In genomic region chr22:37624876-37625275, GRCh38 we compare ENCODE assay signal across 17 cellular contexts. TPM values are rescaled to one million over a fixed set of nuclear protein-coding genes. Genes with fewer than 3 reads are reported as not detected.
DNase-seq lines count a peak whose midpoint lies in the region; ATAC-seq lines count a peak whose summit lies in the region.
"Had no signal": no experiment of that assay in that cellular context is flagged by ENCODE, and none has a peak within 500 bp of the region (broad histone marks: within the 10 kb centered on the region; RNA-seq: fewer than 3 reads in every experiment).

No MANE protein-coding gene starts in this region.

- H3K4me1 Mint-ChIP-seq in activated naive CD4-positive, alpha-beta T cell treated with anti-CD3 and anti-CD28 coated beads, Interleukin-2, amount 10 ng/mL, durations not matched to agents 7 days and 5 days: peaks cover 52% of the 10 kb centered on the region
- peaks cover 21% of the 10 kb centered on the region for H3K4me1 Mint-ChIP-seq in activated T-helper 17 cell treated with anti-CD3 and anti-CD28 coated beads, Interleukin-2, amount 50 U/mL, for 72 hours

- H2BK120ac ChIP-seq in mesenchymal stem cell (ENCODE audit: low read depth, low read length): no peak overlapping the region

- H4K8ac ChIP-seq in mesenchymal stem cell (ENCODE audit: low read length): peak overlapping the region; percentile 43

- CTCF ChIA-PET in activated naive CD4-positive, alpha-beta T cell treated with anti-CD3 and anti-CD28 coated beads, Interleukin-2, amount 10 ng/mL, durations not matched to agents 7 days and 5 days (lab: Charles Lee): interaction anchor here (1.1 to 28.2 kb wide), 6 partner anchors 9 to 51 kb away, joined by 3 to 506 read pairs (median 8); partner anchors contain the start of genes LGALS1, NOL12 and PDXP

- no peaks in the 10 kb centered on the region for H3K9me3 ChIP-seq in mesenchymal stem cell (ENCODE audit: control insufficient read depth, low read length)
- no peaks in the 10 kb centered on the region for H3K9me3 ChIP-seq in subcutaneous abdominal adipose tissue (ENCODE audit: control insufficient read depth in 5 of 5, low read length in 5 of 5)
- H3K9me3 ChIP-seq: left ventricle myocardium inferior, SJSA1 had no signal

- no peak overlapping the region for H2AFZ ChIP-seq in mesenchymal stem cell (ENCODE audit: low read depth, low read length)

- H3K4me2 ChIP-seq in mesenchymal stem cell (ENCODE audit: low read length, poor library complexity, severe bottlenecking): no peak overlapping the region

- H3K4me1 ChIP-seq in mesenchymal stem cell (ENCODE audit: control insufficient read depth, insufficient read depth, low read depth, low read length): peaks cover 38% of the 10 kb centered on the region
- H3K4me1 ChIP-seq in subcutaneous abdominal adipose tissue (ENCODE audit: control insufficient read depth in 5 of 5, insufficient read depth in 5 of 5, low read length in 5 of 5): peaks cover 6 to 44% (median 29%) of the 10 kb centered on the region in 5 donors
- H3K4me1 ChIP-seq: foreskin keratinocyte, SJSA1 had no signal

- H3K27ac ChIP-seq in mesenchymal stem cell (ENCODE audit: low read length, poor library complexity, severe bottlenecking) (no peak overlapping the region), subcutaneous abdominal adipose tissue (ENCODE audit: low read depth, low read length) (peak overlapping the region; percentile 85)
- H3K27ac ChIP-seq: foreskin keratinocyte, SJSA1 had no signal

- peak overlapping the region in 1 of 2 experiments; percentile 26 for H3K14ac ChIP-seq in mesenchymal stem cell (ENCODE audit: low read length in 2 of 2)

- no peak overlapping the region for H3K4me3 ChIP-seq in mesenchymal stem cell (ENCODE audit: insufficient read depth in 1 of 2, low read depth in 1 of 2, low read length in 2 of 2)
- no peak overlapping the region for H3K4me3 ChIP-seq in subcutaneous abdominal adipose tissue (ENCODE audit: low read depth in 1 of 5, low read length in 5 of 5)
- H3K4me3 ChIP-seq: left ventricle myocardium inferior, SJSA1 had no signal

- H2BK12ac ChIP-seq in mesenchymal stem cell (ENCODE audit: low read length in 2 of 2): peak overlapping the region in 1 of 2 experiments; percentile 9

- peaks cover 7% of the 10 kb centered on the region for H3K79me1 ChIP-seq in mesenchymal stem cell (replicated peaks; ENCODE audit: low read length, poor library complexity, severe bottlenecking)

- peaks cover 28% of the 10 kb centered on the region for H3K36me3 Mint-ChIP-seq in activated naive CD4-positive, alpha-beta T cell treated with anti-CD3 and anti-CD28 coated beads, Interleukin-2, amount 10 ng/mL, durations not matched to agents 7 days and 5 days
- H3K36me3 Mint-ChIP-seq in activated T-helper 17 cell treated with anti-CD3 and anti-CD28 coated beads, Interleukin-2, amount 50 U/mL, for 72 hours (ENCODE audit: low read depth): peaks cover 46% of the 10 kb centered on the region

- no peaks in the 10 kb centered on the region for H3K27me3 ChIP-seq in mesenchymal stem cell (ENCODE audit: control insufficient read depth in 1 of 2, insufficient read depth in 1 of 2, low read length in 2 of 2)
- no peaks in the 10 kb centered on the region for H3K27me3 ChIP-seq in subcutaneous abdominal adipose tissue (ENCODE audit: control insufficient read depth in 5 of 5, insufficient read depth in 4 of 5, low read length in 5 of 5)
- H3K27me3 ChIP-seq: foreskin keratinocyte, SJSA1 had no signal

- H2AK5ac ChIP-seq in mesenchymal stem cell (ENCODE audit: low read length, severe bottlenecking): peak overlapping the region; percentile 58

- 90% methylated on average over 7 of the region's 7 CpGs for WGBS in mesenchymal stem cell

- peak overlapping the region; percentile 73 for H3K27ac Mint-ChIP-seq in activated naive CD4-positive, alpha-beta T cell treated with anti-CD3 and anti-CD28 coated beads, Interleukin-2, amount 10 ng/mL, durations not matched to agents 7 days and 5 days
- H3K27ac Mint-ChIP-seq in activated T-helper 17 cell treated with anti-CD3 and anti-CD28 coated beads, Interleukin-2, amount 50 U/mL, for 72 hours: peak overlapping the region; percentile 91

- H3K9ac ChIP-seq in mesenchymal stem cell (ENCODE audit: low read length) (no peak overlapping the region), subcutaneous abdominal adipose tissue (ENCODE audit: low read length in 5 of 5) (peak overlapping the region in 2 of 5 donors; percentile 21 to 73)

- no peaks in the 10 kb centered on the region for H3K27me3 Mint-ChIP-seq in activated naive CD4-positive, alpha-beta T cell treated with anti-CD3 and anti-CD28 coated beads, Interleukin-2, amount 10 ng/mL, durations not matched to agents 7 days and 5 days
- H3K27me3 Mint-ChIP-seq in activated T-helper 17 cell treated with anti-CD3 and anti-CD28 coated beads, Interleukin-2, amount 50 U/mL, for 72 hours: no peaks in the 10 kb centered on the region

- ATAC-seq in activated T-helper 17 cell treated with anti-CD3 and anti-CD28 coated beads, Interleukin-2, amount 50 U/mL, for 72 hours (replicated peaks): no peak
- ATAC-seq: foreskin keratinocyte had no signal

- H2BK5ac ChIP-seq in mesenchymal stem cell (ENCODE audit: low read depth, low read length, poor library complexity, severe bottlenecking): no peak overlapping the region

- no peak for DNase-seq in activated naive CD4-positive, alpha-beta T cell treated with anti-CD3 and anti-CD28 coated beads, Interleukin-2, amount 10 ng/mL, durations not matched to agents 7 days and 5 days
- DNase-seq in activated naive CD4-positive, alpha-beta T cell treated with anti-CD3 and anti-CD28 coated beads, Interleukin-2, amount 50 U/mL, for 16 hours: no peak
- DNase-seq in mesenchymal stem cell: no peak
- DNase-seq in stimulated activated CD4-positive, alpha-beta T cell treated with anti-CD3 and anti-CD28 coated beads, Interleukin-4, amount 100 ng/mL, for 4 hours: no peak
- DNase-seq in stimulated activated CD4-positive, alpha-beta T cell treated with anti-CD3 and anti-CD28 coated beads, Interleukin-15, amount 100 ng/mL, for 24 hours: no peak
- DNase-seq in stimulated activated CD4-positive, alpha-beta T cell treated with anti-CD3 and anti-CD28 coated beads, Interleukin-4, amount 100 ng/mL, for 24 hours: no peak
- DNase-seq: foreskin keratinocyte; H9; left ventricle myocardium inferior; NCI-H1694; stimulated activated CD4-positive, alpha-beta T cell treated with anti-CD3 and anti-CD28 coated beads, Interleukin-4, amount 100 ng/mL, for 1 hour had no signal

- H3K36me3 ChIP-seq in mesenchymal stem cell (ENCODE audit: control insufficient read depth in 1 of 2, insufficient read depth in 2 of 2, low read depth in 1 of 2, low read length in 2 of 2): peaks cover 48 to 82% of the 10 kb centered on the region in 2 experiments
- H3K36me3 ChIP-seq in subcutaneous abdominal adipose tissue (ENCODE audit: control insufficient read depth in 5 of 5, insufficient read depth in 5 of 5, low read length in 5 of 5): peaks cover 0 to 72% (median 46%) of the 10 kb centered on the region in 5 donors

- no peak overlapping the region for H3K23ac ChIP-seq in mesenchymal stem cell (ENCODE audit: low read length in 2 of 2)

- H3K18ac ChIP-seq in mesenchymal stem cell (ENCODE audit: low read depth in 1 of 2, low read length in 2 of 2): no peak overlapping the region

- H3K4ac ChIP-seq in mesenchymal stem cell (ENCODE audit: low read depth in 1 of 2, low read length in 2 of 2): no peak overlapping the region

- H4K91ac ChIP-seq in mesenchymal stem cell (ENCODE audit: low read length): peak overlapping the region; percentile 52

- H3K4me3 Mint-ChIP-seq in activated naive CD4-positive, alpha-beta T cell treated with anti-CD3 and anti-CD28 coated beads, Interleukin-2, amount 10 ng/mL, durations not matched to agents 7 days and 5 days: no peak overlapping the region
- H3K4me3 Mint-ChIP-seq in activated T-helper 17 cell treated with anti-CD3 and anti-CD28 coated beads, Interleukin-2, amount 50 U/mL, for 72 hours: peak overlapping the region; percentile 67
- H3K4me3 Mint-ChIP-seq: H9 had no signal

- no peak overlapping the region for H2BK15ac ChIP-seq in mesenchymal stem cell (ENCODE audit: low read depth, poor library complexity, severe bottlenecking)

- H3K9me3 Mint-ChIP-seq in activated naive CD4-positive, alpha-beta T cell treated with anti-CD3 and anti-CD28 coated beads, Interleukin-2, amount 10 ng/mL, durations not matched to agents 7 days and 5 days: no peaks in the 10 kb centered on the region
- no peaks in the 10 kb centered on the region for H3K9me3 Mint-ChIP-seq in activated T-helper 17 cell treated with anti-CD3 and anti-CD28 coated beads, Interleukin-2, amount 50 U/mL, for 72 hours
- H3K9me3 Mint-ChIP-seq: H9 had no signal

RNA-seq across cellular contexts. Expression of gene SH3BP1, which starts 14.6 kb away (rescaled TPM):
- 100 to 1,000 TPM; 118 to 132 TPM for total RNA-seq in activated T-helper 17 cell treated with anti-CD3 and anti-CD28 coated beads, Interleukin-2, amount 50 U/mL, for 72 hours
- polyA plus RNA-seq in mesenchymal stem cell (2013, experiment 1 of 2): 15.4 TPM
- polyA plus RNA-seq in mesenchymal stem cell (2013, experiment 2 of 2): 15.0 TPM

RNA-seq across cellular contexts. Expression of gene GGA1, which starts 16.2 kb away (rescaled TPM):
- total RNA-seq in activated T-helper 17 cell treated with anti-CD3 and anti-CD28 coated beads, Interleukin-2, amount 50 U/mL, for 72 hours: 10 to 100 TPM; 69.3 to 79.8 TPM
- polyA plus RNA-seq in mesenchymal stem cell (2013, experiment 1 of 2): 25.3 TPM
- polyA plus RNA-seq in mesenchymal stem cell (2013, experiment 2 of 2): 23.1 TPM

RNA-seq across cellular contexts. Expression of gene PDXP, which starts 33.6 kb away (rescaled TPM):
- total RNA-seq in activated T-helper 17 cell treated with anti-CD3 and anti-CD28 coated beads, Interleukin-2, amount 50 U/mL, for 72 hours: 10 to 100 TPM; 38.0 to 43.2 TPM
- polyA plus RNA-seq in mesenchymal stem cell (2013, experiment 1 of 2): 7.5 TPM
- polyA plus RNA-seq in mesenchymal stem cell (2013, experiment 2 of 2): 6.7 TPM

RNA-seq across cellular contexts. Expression of gene LGALS2, which starts 45.0 kb away (rescaled TPM):
- total RNA-seq in activated T-helper 17 cell treated with anti-CD3 and anti-CD28 coated beads, Interleukin-2, amount 50 U/mL, for 72 hours: not detected
- polyA plus RNA-seq in mesenchymal stem cell (2013, experiment 1 of 2): not detected
- polyA plus RNA-seq in mesenchymal stem cell (2013, experiment 2 of 2): not detected
- total RNA-seq: cardiac septum, foreskin keratinocyte, H9, left ventricle myocardium inferior, MCF 10A, NCI-H460, SJSA1 had no signal
- polyA plus RNA-seq: foreskin keratinocyte had no signal

RNA-seq across cellular contexts. Expression of gene LGALS1, which starts 50.6 kb away (rescaled TPM):
- total RNA-seq in activated T-helper 17 cell treated with anti-CD3 and anti-CD28 coated beads, Interleukin-2, amount 50 U/mL, for 72 hours: 1,000 to 10,000 TPM; 1,410 to 2,076 TPM
- polyA plus RNA-seq in mesenchymal stem cell (2013, experiment 1 of 2): 4,707 TPM
- 4,802 TPM for polyA plus RNA-seq in mesenchymal stem cell (2013, experiment 2 of 2)
